In genomic region chr20:36861625-36861874, GRCh38 we compare ENCODE assay signal across 1 cellular context.
TF ChIP-seq lines count a peak whose summit lies in the region.

No MANE protein-coding gene starts in this region.

TF ChIP-seq in HepG2, 621 proteins besides CTCF, POLR2A, EP300 and RAD21 (continued from another document):
- TF ChIP-seq PCBP2 (optimal IDR thresholded peaks at IDR 0.05; ENCODE audit: low read depth, low read length, poor library complexity, severe bottlenecking) (no peak), ZKSCAN1 (IDR thresholded peaks at IDR 0.05; ENCODE audit: low read length) (0 out of 2 replicates have a peak, but pooled peaks have one; percentile 68), FOXA1 (IDR thresholded peaks at IDR 0.05) (no peak), FOXA1 (CRISPR knock-in tag; IDR thresholded peaks at IDR 0.05) (no peak), AHR (CRISPR knock-in tag; IDR thresholded peaks at IDR 0.05) (0 out of 2 replicates have a peak, but pooled peaks have one; percentile 15), XBP1 (CRISPR knock-in tag; IDR thresholded peaks at IDR 0.05) (no peak), IKZF4 (CRISPR knock-in tag; IDR thresholded peaks at IDR 0.05; ENCODE audit: borderline replicate concordance, low read depth, not compliant biosample characterization) (no peak), ZNF33B (CRISPR knock-in tag; IDR thresholded peaks at IDR 0.05) (no peak), SYNCRIP (IDR thresholded peaks at IDR 0.05; ENCODE audit: insufficient read depth, low read depth, low read length) (no peak), ZMYM3 (CRISPR knock-in tag; IDR thresholded peaks at IDR 0.05) (no peak), ZNF354B (CRISPR knock-in tag; IDR thresholded peaks at IDR 0.05) (0 out of 2 replicates have a peak, but pooled peaks have one; percentile 4), TARDBP (CRISPR knock-in tag; IDR thresholded peaks at IDR 0.05) (0 out of 2 replicates have a peak, but pooled peaks have one; percentile 9), IKZF1 (IDR thresholded peaks at IDR 0.05) (no peak), TBX2 (CRISPR knock-in tag; IDR thresholded peaks at IDR 0.05; ENCODE audit: borderline replicate concordance) (0 out of 2 replicates have a peak, but pooled peaks have one; percentile 8), SIN3B (IDR thresholded peaks at IDR 0.05; ENCODE audit: low read length) (no peak), ZNF746 (CRISPR knock-in tag; IDR thresholded peaks at IDR 0.05) (no peak), HINFP (CRISPR knock-in tag; IDR thresholded peaks at IDR 0.05; ENCODE audit: low read depth) (no peak; the same call in 1 of the 2 replicates), RBAK (CRISPR knock-in tag; IDR thresholded peaks at IDR 0.05) (no peak), HDAC1 (CRISPR knock-in tag; IDR thresholded peaks at IDR 0.05) (no peak), THAP8 (CRISPR knock-in tag; IDR thresholded peaks at IDR 0.05; ENCODE audit: borderline replicate concordance) (0 out of 2 replicates have a peak, but pooled peaks have one; percentile 6), MBD4 (IDR thresholded peaks at IDR 0.05; ENCODE audit: borderline replicate concordance, low read length) (no peak), KAT7 (CRISPR knock-in tag; IDR thresholded peaks at IDR 0.05; ENCODE audit: borderline replicate concordance) (no peak), ZNF704 (CRISPR knock-in tag; IDR thresholded peaks at IDR 0.05; ENCODE audit: borderline replicate concordance) (0 out of 2 replicates have a peak, but pooled peaks have one; percentile 17), ZBED4 (CRISPR knock-in tag; IDR thresholded peaks at IDR 0.05; ENCODE audit: borderline replicate concordance) (no peak), RBFOX2 (IDR thresholded peaks at IDR 0.05; ENCODE audit: low read depth, low read length) (peak; percentile 7; the same call in 1 of the 2 replicates), ZNF333 (CRISPR knock-in tag; IDR thresholded peaks at IDR 0.05; ENCODE audit: borderline replicate concordance) (no peak), THRA (CRISPR knock-in tag; IDR thresholded peaks at IDR 0.05; ENCODE audit: borderline replicate concordance) (0 out of 2 replicates have a peak, but pooled peaks have one; percentile 15), ZNF24 (IDR thresholded peaks at IDR 0.05) (no peak)
